ENCODE assay signal across 1 cellular context in the genomic region with DNA sequence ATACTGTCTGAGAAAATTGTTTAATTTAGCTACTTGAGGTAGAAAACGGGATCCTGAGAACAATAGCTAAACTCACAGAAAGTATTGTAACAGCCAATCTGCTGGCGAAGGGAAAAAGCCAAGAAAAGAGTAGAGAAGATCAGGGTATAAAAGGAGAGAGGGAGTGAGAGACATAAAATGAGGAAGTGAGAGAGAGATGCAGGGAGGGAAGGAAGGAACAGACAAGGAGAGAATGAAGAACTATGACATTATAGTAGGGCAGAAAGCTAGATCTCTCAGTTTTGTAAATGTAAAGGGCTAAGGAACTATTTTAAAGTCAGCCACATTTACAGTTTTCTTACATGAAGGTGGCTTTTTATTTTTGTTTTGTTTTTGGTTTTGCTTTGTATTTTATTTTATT.
TF ChIP-seq lines count a peak whose summit lies in the region.

No MANE protein-coding gene starts in this region.

TF ChIP-seq in K562, 482 proteins besides CTCF, POLR2A, EP300 and RAD21:
- TF ChIP-seq SPI1 (IDR thresholded peaks at IDR 0.05; ENCODE audit: borderline replicate concordance, low read depth, low read length) (peak; percentile 58; the same call in 1 of the 2 replicates), CBX1 (IDR thresholded peaks at IDR 0.05; ENCODE audit: low read depth) (no peak)
